ENCODE assay signal across 15 cellular contexts in the genomic region with DNA sequence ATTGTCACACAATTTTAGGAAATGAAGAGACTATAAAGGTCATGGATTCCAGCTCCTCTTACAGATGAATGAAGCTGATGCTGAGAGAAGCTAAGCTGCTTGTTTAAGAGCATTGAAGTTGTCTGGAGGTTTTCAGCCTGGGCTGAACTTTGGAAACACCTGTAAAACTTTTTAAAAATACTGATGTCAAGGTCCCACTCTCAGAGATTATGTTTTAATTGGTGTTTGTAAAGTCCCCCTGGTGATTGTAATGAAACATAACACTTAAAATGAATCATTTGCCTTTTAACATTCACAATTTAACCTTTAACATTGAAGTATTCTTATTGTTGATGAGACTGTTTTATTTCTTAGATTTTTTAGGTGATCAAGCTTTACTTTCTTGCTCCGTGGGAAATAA. TPM values are rescaled to one million over a fixed set of nuclear protein-coding genes. Genes with fewer than 3 reads are reported as not detected.
A peak's percentile ranks its signal among the peaks of the same experiment; 100 is the strongest.
DNase-seq lines count a peak whose midpoint lies in the region; ATAC-seq and TF ChIP-seq lines count a peak whose summit lies in the region.
"Had no signal": no experiment of that assay in that cellular context is flagged by ENCODE, and none has a peak within 500 bp of the region (broad histone marks: within the 10 kb centered on the region; RNA-seq: fewer than 3 reads in every experiment).

No MANE protein-coding gene starts in this region.

- no peak overlapping the region for H3K4me3 ChIP-seq in AG09309 (ENCODE audit: control insufficient read depth, low read depth, low read length)
- H3K4me3 ChIP-seq in body of pancreas: no peak overlapping the region
- H3K4me3 ChIP-seq: K562 had no signal

- WGBS in body of pancreas, 2 donors: 34 to 44% methylated on average over 1 of the region's 1 CpG

- H3K9me3 ChIP-seq in body of pancreas: no peaks in the 10 kb centered on the region

- ATAC-seq in foreskin keratinocyte: no peak
- ATAC-seq in HG03571 (IDR thresholded peaks at IDR 0.05; ENCODE audit: unreplicated experiment): no peak
- ATAC-seq in body of pancreas: no peak
- ATAC-seq: K562, Panc1 had no signal

- H3K4me1 ChIP-seq in foreskin keratinocyte: peaks cover 27% of the 10 kb centered on the region
- peaks cover 45% of the 10 kb centered on the region for H3K4me1 ChIP-seq in body of pancreas

- TF ChIP-seq POLR2A in body of pancreas (IDR thresholded peaks at IDR 0.05): no peak

- CTCF ChIA-PET in RWPE1 (lab: Yijun Ruan, JAX): interaction anchor here (0.6 to 1.3 kb wide), 5 partner anchors 13 to 86 kb away, joined by 3 to 6 read pairs (median 4); no protein-coding TSS in a partner anchor

- POLR2A ChIA-PET in RWPE1 (lab: Yijun Ruan, JAX; ENCODE audit: low non-redundant PET): no interaction called here

- no peak for DNase-seq in AG09309 (ENCODE audit: low read depth)
- peak; percentile 51 for DNase-seq in RWPE1 (ENCODE audit: low spot score)
- DNase-seq in foreskin keratinocyte: no peak
- no peak for DNase-seq in NCI-H2227 (lab: John Stamatoyannopoulos, UW; ENCODE audit: unreplicated experiment)
- DNase-seq in body of pancreas: no peak
- no peak for DNase-seq in NCI-H82 (lab: John Stamatoyannopoulos, UW)
- DNase-seq: activated CD8-positive, alpha-beta memory T cell treated with anti-CD3 and anti-CD28 coated beads, Interleukin-2, amount 50 U/mL, for 4 hours; anterior cingulate cortex; GOT3; NCI-H2107; stimulated activated CD4-positive, alpha-beta T cell treated with anti-CD3 and anti-CD28 coated beads, Interleukin-12 subunit alpha, Interleukin-12 subunit beta, amount 100 ng/mL, for 4 hours had no signal

- H3K36me3 ChIP-seq in body of pancreas (replicated peaks in 1 of 2; ENCODE audit: insufficient read depth in 1 of 2, low read depth in 2 of 2): no peaks in the 10 kb centered on the region

- peak; percentile 21 for TF ChIP-seq CTCF in AG09309 (IDR thresholded peaks at IDR 0.05; ENCODE audit: control insufficient read depth, insufficient read depth, low read depth, low read length, missing control alignments)
- TF ChIP-seq CTCF in GM12872 (IDR thresholded peaks at IDR 0.05; ENCODE audit: insufficient read depth, low read depth, low read length): 0 out of 3 replicates have a peak, but pooled peaks have one; percentile 8
- TF ChIP-seq CTCF in RWPE1 (conservative IDR thresholded peaks at IDR 0.05; ENCODE audit: low read depth): 0 out of 2 replicates have a peak, but pooled peaks have one; percentile 25
- peak; percentile 56 for TF ChIP-seq CTCF in foreskin keratinocyte (conservative IDR thresholded peaks at IDR 0.05)
- TF ChIP-seq CTCF in body of pancreas (IDR thresholded peaks at IDR 0.05): peak in 3 of 7 experiments; percentile 8 to 11 (median 11)

- intact Hi-C loops in body of pancreas (cut with DNase I): no loop called here

- H3K27ac ChIP-seq in RWPE1 (no peak overlapping the region), foreskin keratinocyte (no peak overlapping the region), body of pancreas (no peak overlapping the region)

- H3K27me3 ChIP-seq in foreskin keratinocyte (no peaks in the 10 kb centered on the region), body of pancreas (no peaks in the 10 kb centered on the region)

RNA-seq across cellular contexts. Expression of a gene that starts 16.4 kb away (rescaled TPM):
- total RNA-seq in foreskin keratinocyte: 115 and 122 TPM in 2 replicates
- 55.9 and 66.6 TPM in 2 replicates for polyA plus RNA-seq in foreskin keratinocyte
- total RNA-seq in body of pancreas: 10 to 100 TPM; 47.1 to 50.6 TPM
